1 cellular context compared by ENCODE assay signal in the genomic region with DNA sequence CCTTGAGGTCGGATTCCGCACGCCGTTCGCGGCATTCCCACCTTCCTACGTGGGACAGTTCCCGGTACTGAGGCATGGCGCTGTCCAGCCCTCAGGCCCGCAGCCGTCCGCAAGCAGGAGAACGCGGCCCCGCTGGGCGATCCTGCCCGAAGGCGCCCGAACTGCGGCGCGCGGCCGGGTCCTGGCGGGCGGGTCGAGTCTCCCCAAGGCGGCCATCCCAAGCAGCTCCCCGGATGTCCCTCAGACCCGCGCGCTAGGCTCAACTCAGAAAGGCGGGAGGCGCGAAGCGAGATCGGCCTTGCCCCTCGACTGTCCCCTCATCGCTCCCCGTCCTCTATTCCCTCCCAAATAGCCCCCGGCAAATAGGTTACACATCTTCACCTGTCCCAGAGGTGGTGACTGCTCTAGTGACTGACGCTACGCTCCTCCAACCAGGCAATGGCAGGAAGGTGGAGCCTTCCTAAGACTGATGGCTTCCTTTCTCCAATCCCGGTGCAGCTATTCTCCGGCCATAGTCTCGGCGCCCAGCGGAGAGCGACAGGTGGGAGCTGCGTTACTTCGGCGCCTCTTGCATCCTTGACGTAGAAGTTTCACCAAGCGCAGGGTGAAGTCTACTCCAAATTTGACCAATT.
TF ChIP-seq lines count a peak whose summit lies in the region.

No MANE protein-coding gene starts in this region.

TF ChIP-seq in liver, 16 proteins besides CTCF, POLR2A, EP300 and RAD21 (continued from another document):
- TF ChIP-seq, protein P1, sequence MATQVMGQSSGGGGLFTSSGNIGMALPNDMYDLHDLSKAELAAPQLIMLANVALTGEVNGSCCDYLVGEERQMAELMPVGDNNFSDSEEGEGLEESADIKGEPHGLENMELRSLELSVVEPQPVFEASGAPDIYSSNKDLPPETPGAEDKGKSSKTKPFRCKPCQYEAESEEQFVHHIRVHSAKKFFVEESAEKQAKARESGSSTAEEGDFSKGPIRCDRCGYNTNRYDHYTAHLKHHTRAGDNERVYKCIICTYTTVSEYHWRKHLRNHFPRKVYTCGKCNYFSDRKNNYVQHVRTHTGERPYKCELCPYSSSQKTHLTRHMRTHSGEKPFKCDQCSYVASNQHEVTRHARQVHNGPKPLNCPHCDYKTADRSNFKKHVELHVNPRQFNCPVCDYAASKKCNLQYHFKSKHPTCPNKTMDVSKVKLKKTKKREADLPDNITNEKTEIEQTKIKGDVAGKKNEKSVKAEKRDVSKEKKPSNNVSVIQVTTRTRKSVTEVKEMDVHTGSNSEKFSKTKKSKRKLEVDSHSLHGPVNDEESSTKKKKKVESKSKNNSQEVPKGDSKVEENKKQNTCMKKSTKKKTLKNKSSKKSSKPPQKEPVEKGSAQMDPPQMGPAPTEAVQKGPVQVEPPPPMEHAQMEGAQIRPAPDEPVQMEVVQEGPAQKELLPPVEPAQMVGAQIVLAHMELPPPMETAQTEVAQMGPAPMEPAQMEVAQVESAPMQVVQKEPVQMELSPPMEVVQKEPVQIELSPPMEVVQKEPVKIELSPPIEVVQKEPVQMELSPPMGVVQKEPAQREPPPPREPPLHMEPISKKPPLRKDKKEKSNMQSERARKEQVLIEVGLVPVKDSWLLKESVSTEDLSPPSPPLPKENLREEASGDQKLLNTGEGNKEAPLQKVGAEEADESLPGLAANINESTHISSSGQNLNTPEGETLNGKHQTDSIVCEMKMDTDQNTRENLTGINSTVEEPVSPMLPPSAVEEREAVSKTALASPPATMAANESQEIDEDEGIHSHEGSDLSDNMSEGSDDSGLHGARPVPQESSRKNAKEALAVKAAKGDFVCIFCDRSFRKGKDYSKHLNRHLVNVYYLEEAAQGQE (IDR thresholded peaks at IDR 0.05) = peak; percentile 99
- TF ChIP-seq NR2F2 (IDR thresholded peaks at IDR 0.05) = no peak
- no peak for TF ChIP-seq JUND (IDR thresholded peaks at IDR 0.05)
